Comparison of ENCODE assay signal across 30 cellular contexts in the genomic region with DNA sequence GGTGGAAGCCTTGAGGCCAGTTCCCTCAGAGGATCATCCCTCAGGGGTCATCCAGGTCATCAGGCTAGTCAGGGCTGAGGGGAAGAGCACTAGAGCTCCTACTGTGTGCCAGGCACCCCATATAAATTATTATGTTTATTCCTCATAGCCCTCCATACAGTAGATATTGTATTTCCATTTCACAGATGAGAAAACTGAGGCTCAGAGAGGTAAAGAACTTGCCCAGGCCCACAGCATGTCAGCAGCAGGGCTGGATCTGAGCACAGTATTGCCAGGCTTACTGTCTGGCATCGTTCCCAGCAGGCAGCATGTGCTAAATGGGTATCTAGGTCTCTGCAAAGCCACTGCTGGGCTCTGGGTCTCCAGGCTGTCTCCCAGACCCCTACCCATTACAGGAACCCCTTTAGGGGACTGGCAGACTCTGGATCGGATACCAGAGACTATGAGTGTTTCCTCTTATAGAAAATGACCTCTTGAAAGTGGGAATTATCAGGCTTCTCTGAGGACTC.
"Had no signal": no experiment of that assay in that cellular context is flagged by ENCODE, and none has a peak within 500 bp of the region (broad histone marks: within the 10 kb centered on the region; RNA-seq: fewer than 3 reads in every experiment).

No MANE protein-coding gene starts in this region.

- H3K36me3 Mint-ChIP-seq: activated naive CD8-positive, alpha-beta T cell treated with anti-CD3 and anti-CD28 coated beads, Interleukin-2, amount 10 ng/mL, durations not matched to agents 7 days and 5 days; brain; natural killer cell treated with Interleukin-12 subunit alpha and Interleukin-12 subunit beta and Interleukin-15 and Interleukin-18, amount 100 ng/mL, for 72 hours; stimulated activated effector memory CD8-positive, alpha-beta T cell treated with anti-CD3 and anti-CD28 coated beads, Interleukin-12 subunit alpha, Interleukin-12 subunit beta, amount 100 ng/mL, for 72 hours had no signal

- H3K9me3 ChIP-seq: ascending aorta, esophagus muscularis mucosa, heart right ventricle, left ventricle myocardium inferior, mucosa of descending colon, upper lobe of left lung, vagina had no signal

- ATAC-seq: foreskin keratinocyte; heart right ventricle; mucosa of descending colon; natural killer cell treated with Interleukin-12 subunit alpha and Interleukin-12 subunit beta and Interleukin-15 and Interleukin-18, amount 100 ng/mL, for 72 hours; sciatic nerve; stimulated activated effector memory CD8-positive, alpha-beta T cell treated with anti-CD3 and anti-CD28 coated beads, Interleukin-12 subunit alpha, Interleukin-12 subunit beta, amount 100 ng/mL, for 72 hours had no signal

- H3K4me1 Mint-ChIP-seq: activated naive CD8-positive, alpha-beta T cell treated with anti-CD3 and anti-CD28 coated beads, Interleukin-2, amount 10 ng/mL, durations not matched to agents 7 days and 5 days; brain; stimulated activated effector memory CD8-positive, alpha-beta T cell treated with anti-CD3 and anti-CD28 coated beads, Interleukin-12 subunit alpha, Interleukin-12 subunit beta, amount 100 ng/mL, for 72 hours had no signal

- H3K4me3 Mint-ChIP-seq: activated naive CD4-positive, alpha-beta T cell treated with anti-CD3 and anti-CD28 coated beads for 36 hours; activated naive CD8-positive, alpha-beta T cell treated with anti-CD3 and anti-CD28 coated beads, Interleukin-2, amount 10 ng/mL, durations not matched to agents 7 days and 5 days; activated T-helper 1 cell treated with anti-CD3 and anti-CD28 coated beads, Interleukin-12 subunit alpha, Interleukin-12 subunit beta, Interleukin-2, Interleukin-4 antibody, amounts not matched to agents 30 ng/mL and 10 ng/mL and 1 ng/mL, durations not matched to agents 14 hours and 24 hours and 36 hours; brain; natural killer cell treated with Interleukin-12 subunit alpha and Interleukin-12 subunit beta and Interleukin-15 and Interleukin-18, amount 100 ng/mL, for 72 hours; stimulated activated effector memory CD8-positive, alpha-beta T cell treated with anti-CD3 and anti-CD28 coated beads, Interleukin-12 subunit alpha, Interleukin-12 subunit beta, amount 100 ng/mL, for 72 hours; stimulated activated naive CD8-positive, alpha-beta T cell treated with anti-CD3 and anti-CD28 coated beads, Interleukin-15, Interleukin-2, amounts not matched to agents 100 ng/mL and 50 ng/mL, for 24 hours had no signal

- H3K9me3 Mint-ChIP-seq: activated naive CD4-positive, alpha-beta T cell treated with anti-CD3 and anti-CD28 coated beads for 36 hours; activated naive CD8-positive, alpha-beta T cell treated with anti-CD3 and anti-CD28 coated beads, Interleukin-2, amount 10 ng/mL, durations not matched to agents 7 days and 5 days; activated T-helper 1 cell treated with anti-CD3 and anti-CD28 coated beads, Interleukin-12 subunit alpha, Interleukin-12 subunit beta, Interleukin-2, Interleukin-4 antibody, amounts not matched to agents 30 ng/mL and 10 ng/mL and 1 ng/mL, durations not matched to agents 14 hours and 24 hours and 36 hours; natural killer cell treated with Interleukin-12 subunit alpha and Interleukin-12 subunit beta and Interleukin-15 and Interleukin-18, amount 100 ng/mL, for 72 hours; stimulated activated effector memory CD8-positive, alpha-beta T cell treated with anti-CD3 and anti-CD28 coated beads, Interleukin-12 subunit alpha, Interleukin-12 subunit beta, amount 100 ng/mL, for 72 hours; stimulated activated naive CD8-positive, alpha-beta T cell treated with anti-CD3 and anti-CD28 coated beads, Interleukin-15, Interleukin-2, amounts not matched to agents 100 ng/mL and 50 ng/mL, for 24 hours had no signal

- H3K27ac Mint-ChIP-seq: activated naive CD4-positive, alpha-beta T cell treated with anti-CD3 and anti-CD28 coated beads for 36 hours; activated naive CD8-positive, alpha-beta T cell treated with anti-CD3 and anti-CD28 coated beads, Interleukin-2, amount 10 ng/mL, durations not matched to agents 7 days and 5 days; activated T-helper 1 cell treated with anti-CD3 and anti-CD28 coated beads, Interleukin-12 subunit alpha, Interleukin-12 subunit beta, Interleukin-2, Interleukin-4 antibody, amounts not matched to agents 30 ng/mL and 10 ng/mL and 1 ng/mL, durations not matched to agents 14 hours and 24 hours and 36 hours; brain; natural killer cell treated with Interleukin-12 subunit alpha and Interleukin-12 subunit beta and Interleukin-15 and Interleukin-18, amount 100 ng/mL, for 72 hours; stimulated activated effector memory CD8-positive, alpha-beta T cell treated with anti-CD3 and anti-CD28 coated beads, Interleukin-12 subunit alpha, Interleukin-12 subunit beta, amount 100 ng/mL, for 72 hours; stimulated activated naive CD8-positive, alpha-beta T cell treated with anti-CD3 and anti-CD28 coated beads, Interleukin-15, Interleukin-2, amounts not matched to agents 100 ng/mL and 50 ng/mL, for 24 hours had no signal

- DNase-seq: activated CD4-positive, alpha-beta T cell treated with anti-CD3 and anti-CD28 coated beads for 4 hours; activated CD4-positive, alpha-beta T cell treated with anti-CD3 and anti-CD28 coated beads, Interleukin-2, amount 50 U/mL, for 4 hours; activated CD8-positive, alpha-beta memory T cell treated with anti-CD3 and anti-CD28 coated beads, Interleukin-2, amount 50 U/mL, for 4 hours; activated effector memory CD4-positive, alpha-beta T cell treated with anti-CD3 and anti-CD28 coated beads, Interleukin-2, amount 50 U/mL, for 16 hours; activated naive CD4-positive, alpha-beta T cell treated with anti-CD3 and anti-CD28 coated beads for 36 hours; activated naive CD8-positive, alpha-beta T cell treated with anti-CD3 and anti-CD28 coated beads, Interleukin-2, amount 10 ng/mL, durations not matched to agents 7 days and 5 days; activated T-cell treated with anti-CD3 and anti-CD28 coated beads, Interleukin-2, amount 50 U/mL, for 1 hour; cerebellar nuclear complex; cortex of kidney; foreskin keratinocyte; heart right ventricle; left ventricle myocardium inferior; mesendoderm; mucosa of descending colon; stimulated activated CD4-positive, alpha-beta T cell treated with anti-CD3 and anti-CD28 coated beads, Interleukin-12 subunit alpha, Interleukin-12 subunit beta, amount 100 ng/mL, for 4 hours; stimulated activated CD4-positive, alpha-beta T cell treated with anti-CD3 and anti-CD28 coated beads, Interleukin-4, amount 100 ng/mL, for 24 hours; upper lobe of left lung had no signal

- H3K4me3 ChIP-seq: ascending aorta, cardiac muscle cell, esophagus muscularis mucosa, heart right ventricle, left ventricle myocardium inferior, lung, mucosa of descending colon, skin epidermis, upper lobe of left lung, vagina had no signal

- H3K27ac ChIP-seq: ascending aorta, cardiac muscle cell, esophagus muscularis mucosa, foreskin keratinocyte, heart right ventricle, left ventricle myocardium inferior, skin epidermis, upper lobe of left lung, vagina, VCaP had no signal

- H3K4me1 ChIP-seq: ascending aorta, esophagus muscularis mucosa, foreskin keratinocyte, heart right ventricle, left ventricle myocardium inferior, upper lobe of left lung, vagina had no signal

- H3K36me3 ChIP-seq: ascending aorta, cardiac muscle cell, esophagus muscularis mucosa, heart right ventricle, left ventricle myocardium inferior, upper lobe of left lung, vagina had no signal

- H3K27me3 ChIP-seq: ascending aorta, upper lobe of left lung, vagina had no signal
